ENCODE assay signal across 8 cellular contexts in the genomic region with DNA sequence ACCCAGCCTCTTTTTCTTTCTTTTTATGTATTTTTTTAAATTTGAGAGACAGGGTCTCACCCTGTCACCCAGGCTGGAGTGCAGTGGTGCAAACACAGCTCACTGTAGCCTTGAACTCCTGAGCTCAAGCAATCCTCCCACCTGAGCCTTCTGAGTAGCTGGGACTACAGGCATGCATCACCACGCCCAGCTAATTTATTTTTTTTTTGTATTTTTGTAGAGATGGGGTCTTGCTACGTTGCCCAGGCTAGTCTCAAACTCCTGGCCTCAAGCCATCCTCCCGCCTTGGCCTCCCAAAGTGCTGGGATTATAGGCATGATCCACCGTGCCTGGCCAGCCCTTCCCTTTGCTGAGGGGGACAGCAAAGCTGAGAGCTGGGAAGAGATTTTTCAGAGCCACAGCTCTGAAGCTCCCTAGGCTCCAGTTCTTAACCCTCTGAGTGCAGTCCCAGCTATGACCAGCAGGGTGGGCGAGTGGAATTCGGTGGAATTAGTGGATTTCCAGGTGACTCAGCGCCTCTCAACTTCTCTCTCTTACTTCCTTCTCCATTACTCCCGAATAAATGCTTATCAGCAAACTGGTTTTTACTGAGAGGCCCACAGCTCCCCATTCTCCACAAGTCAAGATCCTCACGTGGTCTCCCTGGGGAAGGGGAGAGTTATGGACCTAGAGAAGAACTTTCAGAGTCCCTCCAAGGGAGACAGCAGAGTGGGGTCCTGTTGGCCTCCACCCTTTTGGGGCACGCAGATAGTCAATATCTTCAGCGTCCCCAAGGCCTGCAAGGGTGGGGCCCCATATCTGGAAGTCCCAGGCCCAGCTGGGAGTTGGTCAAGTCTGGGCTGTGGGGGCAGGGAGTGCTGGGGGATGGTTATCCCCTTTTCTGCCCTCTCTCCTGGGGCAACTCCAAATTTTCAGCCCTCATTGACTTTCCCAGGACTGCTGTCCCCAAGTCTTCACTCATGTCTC. TPM values are rescaled to one million over a fixed set of nuclear protein-coding genes. Genes with fewer than 3 reads are reported as not detected.
DNase-seq lines count a peak whose midpoint lies in the region; ATAC-seq and TF ChIP-seq lines count a peak whose summit lies in the region.

No MANE protein-coding gene starts in this region.

- H3K4me3 Mint-ChIP-seq in HFFc6 = peak overlapping the region; percentile 95
- peak overlapping the region; percentile 86 for H3K4me3 Mint-ChIP-seq in activated CD8-positive, alpha-beta T cell treated with anti-CD3 and anti-CD28 coated beads, Interleukin-2, amount 10 ng/mL, durations not matched to agents 7 days and 5 days
- H3K4me3 Mint-ChIP-seq in memory B cell = peak overlapping the region; percentile 35

- H3K9me3 Mint-ChIP-seq in HFFc6 (no peaks in the 10 kb centered on the region), memory B cell (no peaks in the 10 kb centered on the region)
- H3K9me3 Mint-ChIP-seq in activated CD8-positive, alpha-beta T cell treated with anti-CD3 and anti-CD28 coated beads, Interleukin-2, amount 10 ng/mL, durations not matched to agents 7 days and 5 days (ENCODE audit: insufficient read depth) = no peaks in the 10 kb centered on the region

- CTCF ChIA-PET in BJ (lab: Yijun Ruan, JAX) = interaction anchor here (0.6 to 6.2 kb wide), 31 partner anchors 10 to 1877 kb away, joined by 3 to 50 read pairs (median 5); a partner anchor contains a TSS
- CTCF ChIA-PET in activated CD8-positive, alpha-beta T cell treated with anti-CD3 and anti-CD28 coated beads, Interleukin-2, amount 10 ng/mL, durations not matched to agents 7 days and 5 days (lab: Charles Lee) = interaction anchor here (0.6 to 3.7 kb wide), 40 partner anchors 9 to 325 kb away, joined by 3 to 62 read pairs (median 4); a partner anchor contains a TSS

- H3K9me3 ChIP-seq in effector memory CD4-positive, alpha-beta T cell (ENCODE audit: control insufficient read depth, low read length) = no peaks in the 10 kb centered on the region

- H3K27ac Mint-ChIP-seq in HFFc6 (peak overlapping the region; percentile 95), memory B cell (peak overlapping the region; percentile 95)
- peak overlapping the region; percentile 86 for H3K27ac Mint-ChIP-seq in activated CD8-positive, alpha-beta T cell treated with anti-CD3 and anti-CD28 coated beads, Interleukin-2, amount 10 ng/mL, durations not matched to agents 7 days and 5 days

- no peak for DNase-seq in BJ (ENCODE audit: low read depth)
- DNase-seq in HFFc6 = peak; percentile 88
- DNase-seq in NCI-H774 (lab: John Stamatoyannopoulos, UW) = peak; percentile 42
- DNase-seq in activated CD8-positive, alpha-beta T cell treated with anti-CD3 and anti-CD28 coated beads, Interleukin-2, amount 10 ng/mL, durations not matched to agents 7 days and 5 days = peak; percentile 74
- peak; percentile 37 to 57 (median 44) for DNase-seq in effector memory CD4-positive, alpha-beta T cell
- DNase-seq in memory B cell (ENCODE audit: low spot score in 2 of 2) = peak; percentile 47 to 60
- peak; percentile 52 to 64 (median 64) for DNase-seq in stimulated activated CD4-positive, alpha-beta T cell treated with anti-CD3 and anti-CD28 coated beads, TNF-alpha, amount 100 ng/mL, for 4 hours (ENCODE audit: low read depth in 3 of 3)

- H3K4me1 Mint-ChIP-seq in HFFc6 (ENCODE audit: low read depth) (peaks cover 25% of the 10 kb centered on the region), memory B cell (peaks cover 29% of the 10 kb centered on the region)
- peaks cover 28% of the 10 kb centered on the region for H3K4me1 Mint-ChIP-seq in activated CD8-positive, alpha-beta T cell treated with anti-CD3 and anti-CD28 coated beads, Interleukin-2, amount 10 ng/mL, durations not matched to agents 7 days and 5 days (ENCODE audit: low read depth)

- no peaks in the 10 kb centered on the region for H3K27me3 ChIP-seq in BJ (ENCODE audit: control insufficient read depth, insufficient read depth, low read length)
- no peaks in the 10 kb centered on the region for H3K27me3 ChIP-seq in effector memory CD4-positive, alpha-beta T cell (replicated peaks; ENCODE audit: control insufficient read depth, insufficient read depth, low read length, poor library complexity, severe bottlenecking)

- H3K27me3 Mint-ChIP-seq in HFFc6 (ENCODE audit: insufficient read depth) (peaks cover 13% of the 10 kb centered on the region), memory B cell (peaks cover 11% of the 10 kb centered on the region)
- peaks cover 20% of the 10 kb centered on the region for H3K27me3 Mint-ChIP-seq in activated CD8-positive, alpha-beta T cell treated with anti-CD3 and anti-CD28 coated beads, Interleukin-2, amount 10 ng/mL, durations not matched to agents 7 days and 5 days (ENCODE audit: low read depth)

- H3K27ac ChIP-seq in effector memory CD4-positive, alpha-beta T cell (ENCODE audit: insufficient read depth, low read length, poor library complexity, severe bottlenecking) = no peak overlapping the region

- H3K4me1 ChIP-seq in effector memory CD4-positive, alpha-beta T cell (ENCODE audit: control insufficient read depth, insufficient read depth, low read length, poor library complexity, severe bottlenecking) = peaks cover 26% of the 10 kb centered on the region

- ATAC-seq in activated CD8-positive, alpha-beta T cell treated with anti-CD3 and anti-CD28 coated beads, Interleukin-2, amount 10 ng/mL, durations not matched to agents 7 days and 5 days = no peak
- ATAC-seq in memory B cell (ENCODE audit: low read depth) (no peak), HG03469 (IDR thresholded peaks at IDR 0.05; ENCODE audit: unreplicated experiment) (no peak)

- H3K36me3 Mint-ChIP-seq in HFFc6 (ENCODE audit: low read depth) = peaks cover 5% of the 10 kb centered on the region; the same call in 1 of the 2 replicates
- H3K36me3 Mint-ChIP-seq in activated CD8-positive, alpha-beta T cell treated with anti-CD3 and anti-CD28 coated beads, Interleukin-2, amount 10 ng/mL, durations not matched to agents 7 days and 5 days (ENCODE audit: low read depth) = no peaks in the 10 kb centered on the region
- H3K36me3 Mint-ChIP-seq in memory B cell = peaks cover 4% of the 10 kb centered on the region

- no peaks in the 10 kb centered on the region for H3K36me3 ChIP-seq in BJ (ENCODE audit: control insufficient read depth, insufficient read depth, low read length)
- no peaks in the 10 kb centered on the region for H3K36me3 ChIP-seq in effector memory CD4-positive, alpha-beta T cell (ENCODE audit: control insufficient read depth, insufficient read depth, low read length)

- TF ChIP-seq CTCF in BJ (IDR thresholded peaks at IDR 0.05; ENCODE audit: insufficient read depth, low read depth, low read length) (peak; percentile 84), HFFc6 (IDR thresholded peaks at IDR 0.05) (peak; percentile 90)

- peak overlapping the region; percentile 64 for H3K4me3 ChIP-seq in BJ (ENCODE audit: low read depth, low read length)
- H3K4me3 ChIP-seq in effector memory CD4-positive, alpha-beta T cell (ENCODE audit: insufficient read depth, low read depth, low read length, poor library complexity, severe bottlenecking) = no peak overlapping the region

- POLR2A ChIA-PET in BJ (lab: Charles Lee) = interaction anchor here (2.8 kb wide), 1 partner anchor 21 kb away, joined by 16 read pairs; no protein-coding TSS in a partner anchor
- POLR2A ChIA-PET in activated CD8-positive, alpha-beta T cell treated with anti-CD3 and anti-CD28 coated beads, Interleukin-2, amount 10 ng/mL, durations not matched to agents 7 days and 5 days (lab: Charles Lee) = interaction anchor here (0.5 to 2.8 kb wide), 4 partner anchors 11 to 413 kb away, joined by 3 to 19 read pairs (median 8); a partner anchor contains a TSS

RNA-seq across cellular contexts. Expression of a gene that starts 1.2 kb away (rescaled TPM):
- 41.5 and 71.4 TPM in 2 replicates for polyA plus RNA-seq in BJ (2011; rRNA removed)
- 16.2 and 26.7 TPM in 2 replicates for polyA minus RNA-seq in BJ (2011; rRNA and poly(A)+ RNA removed)
- 10 to 100 TPM; 35.3 to 55.7 (median 52.5) TPM for total RNA-seq in HFFc6 (2021; fragmentation: NEBNext Ultra II Directional; extraction: Animal tissue kit (Norgen Biotek cat#: 25700))
- total RNA-seq in activated CD8-positive, alpha-beta T cell treated with anti-CD3 and anti-CD28 coated beads, Interleukin-2, amount 10 ng/mL, durations not matched to agents 7 days and 5 days = 10 to 100 TPM; 15.1 to 16.5 TPM

RNA-seq across cellular contexts. Expression of a gene that starts 2.5 kb away (rescaled TPM):
- 0.29 and 0.93 TPM in 2 replicates for polyA plus RNA-seq in BJ (2011; rRNA removed)
- polyA minus RNA-seq in BJ (2011; rRNA and poly(A)+ RNA removed) = 0.10 and 0.43 TPM in 2 replicates
- total RNA-seq in HFFc6 (2021; fragmentation: NEBNext Ultra II Directional; extraction: Animal tissue kit (Norgen Biotek cat#: 25700)) = under 1 TPM; 0.17 to 0.96 (median 0.54) TPM
- total RNA-seq in activated CD8-positive, alpha-beta T cell treated with anti-CD3 and anti-CD28 coated beads, Interleukin-2, amount 10 ng/mL, durations not matched to agents 7 days and 5 days = under 1 TPM in 1 of 2 experiments, not detected in 1; 0.47 TPM

RNA-seq across cellular contexts. Expression of a gene that starts 20.2 kb away (rescaled TPM):
- 20.1 and 22.3 TPM in 2 replicates for polyA plus RNA-seq in BJ (2011; rRNA removed)
- 29.3 and 42.9 TPM in 2 replicates for polyA minus RNA-seq in BJ (2011; rRNA and poly(A)+ RNA removed)
- 10 to 100 TPM; 35.9 to 47.0 (median 41.2) TPM for total RNA-seq in HFFc6 (2021; fragmentation: NEBNext Ultra II Directional; extraction: Animal tissue kit (Norgen Biotek cat#: 25700))
- total RNA-seq in activated CD8-positive, alpha-beta T cell treated with anti-CD3 and anti-CD28 coated beads, Interleukin-2, amount 10 ng/mL, durations not matched to agents 7 days and 5 days = 10 to 100 TPM; 10.0 to 11.9 TPM

RNA-seq across cellular contexts. Expression of a gene that starts 38.5 kb away (rescaled TPM):
- polyA plus RNA-seq in BJ (2011; rRNA removed) = 14.5 and 21.9 TPM in 2 replicates
- polyA minus RNA-seq in BJ (2011; rRNA and poly(A)+ RNA removed) = 3.5 and 4.2 TPM in 2 replicates
- 10 to 100 TPM; 18.5 to 25.4 (median 21.2) TPM for total RNA-seq in HFFc6 (2021; fragmentation: NEBNext Ultra II Directional; extraction: Animal tissue kit (Norgen Biotek cat#: 25700))
- total RNA-seq in activated CD8-positive, alpha-beta T cell treated with anti-CD3 and anti-CD28 coated beads, Interleukin-2, amount 10 ng/mL, durations not matched to agents 7 days and 5 days = 10 to 100 TPM in 1 of 2 experiments, 1 to 10 TPM in 1; 9.3 to 10.1 TPM

RNA-seq across cellular contexts. Expression of a gene that starts 51.2 kb away (rescaled TPM):
- polyA plus RNA-seq in BJ (2011; rRNA removed) = 1.9 and 2.4 TPM in 2 replicates
- 1.0 and 1.3 TPM in 2 replicates for polyA minus RNA-seq in BJ (2011; rRNA and poly(A)+ RNA removed)
- 1 to 10 TPM in 2 of 6 experiments, under 1 TPM in 4; 0.86 to 1.5 (median 0.94) TPM for total RNA-seq in HFFc6 (2021; fragmentation: NEBNext Ultra II Directional; extraction: Animal tissue kit (Norgen Biotek cat#: 25700))
- 1 to 10 TPM in 1 of 2 experiments, under 1 TPM in 1; 0.84 to 1.1 TPM for total RNA-seq in activated CD8-positive, alpha-beta T cell treated with anti-CD3 and anti-CD28 coated beads, Interleukin-2, amount 10 ng/mL, durations not matched to agents 7 days and 5 days

Comparison
In these comparisons a context has a peak if more than half of its experiments do, and no peak if none do; other contexts are left out.
1. H3K4me3 Mint-ChIP-seq: peak in every context shown above with its lines; median percentile 95 in HFFc6; 86 in activated CD8-positive, alpha-beta T cell treated with anti-CD3 and anti-CD28 coated beads, Interleukin-2, amount 10 ng/mL, durations not matched to agents 7 days and 5 days; 35 in memory B cell.